Comparison of ENCODE assay signal across 8 cellular contexts in genomic region chr5:88881566-88881965, GRCh38. TPM values are rescaled to one million over a fixed set of nuclear protein-coding genes. Genes with fewer than 3 reads are reported as not detected.
A peak's percentile ranks its signal among the peaks of the same experiment; 100 is the strongest.
DNase-seq lines count a peak whose midpoint lies in the region; ATAC-seq, FAIRE-seq and TF ChIP-seq lines count a peak whose summit lies in the region.

No MANE protein-coding gene starts in this region.

- POLR2A ChIA-PET in endothelial cell of umbilical vein (lab: Charles Lee): no interaction called here

- no peaks in the 10 kb centered on the region for H3K9me1 ChIP-seq in endothelial cell of umbilical vein (replicated peaks; ENCODE audit: control insufficient read depth, extremely low read depth, insufficient read depth, low read length)

- no peaks in the 10 kb centered on the region for H3K9me3 ChIP-seq in Karpas-422 (ENCODE audit: low read length)
- no peaks in the 10 kb centered on the region for H3K9me3 ChIP-seq in endothelial cell of umbilical vein (replicated peaks; ENCODE audit: control insufficient read depth, insufficient read depth, low read length)
- no peaks in the 10 kb centered on the region for H3K9me3 ChIP-seq in prostate gland

- dilution Hi-C loops in endothelial cell of umbilical vein (cut with MboI; ENCODE audit: extremely low pct_ligation_motif_present, low sequenced_read_pairs): no loop called here

- no peaks in the 10 kb centered on the region for H3K36me3 ChIP-seq in Karpas-422 (ENCODE audit: insufficient read depth, low read length)
- H3K36me3 ChIP-seq in endothelial cell of umbilical vein (ENCODE audit: control insufficient read depth in 2 of 2, extremely low read depth in 1 of 2, insufficient read depth in 2 of 2, low read length in 2 of 2): no peaks in the 10 kb centered on the region
- H3K36me3 ChIP-seq in prostate gland: no peaks in the 10 kb centered on the region

- H3K27me3 ChIP-seq in Karpas-422 (ENCODE audit: low read length) (no peaks in the 10 kb centered on the region), endothelial cell of umbilical vein (ENCODE audit: control insufficient read depth in 2 of 2, insufficient read depth in 2 of 2, low read length in 2 of 2) (no peaks in the 10 kb centered on the region), prostate gland (replicated peaks; ENCODE audit: insufficient read depth) (no peaks in the 10 kb centered on the region)

- BruUV-seq in endothelial cell of umbilical vein (replicated peaks; lab: Mats Ljungman, UMichigan): no TSS peak

- ATAC-seq in GM18505 (IDR thresholded peaks at IDR 0.05; ENCODE audit: unreplicated experiment) (no peak), HG03565 (IDR thresholded peaks at IDR 0.05; ENCODE audit: unreplicated experiment) (no peak)

- TF ChIP-seq CTCF in endothelial cell of umbilical vein (IDR thresholded peaks at IDR 0.05; ENCODE audit: extremely low read depth in 1 of 2, insufficient read depth in 1 of 2, low read depth in 1 of 2, low read length in 2 of 2) (no peak), prostate gland (IDR thresholded peaks at IDR 0.05) (no peak)

- peak overlapping the region; percentile 86 for H3K9ac ChIP-seq in Karpas-422 (ENCODE audit: low read length)
- H3K9ac ChIP-seq in endothelial cell of umbilical vein (replicated peaks; ENCODE audit: extremely low read depth, insufficient read depth, low read length): peak overlapping the region; percentile 97

- H3K4me3 ChIP-seq in Karpas-422 (ENCODE audit: low read length) (peak overlapping the region; percentile 94), endothelial cell of umbilical vein (replicated peaks in 1 of 3; ENCODE audit: insufficient read depth in 1 of 3, low read depth in 1 of 3, low read length in 3 of 3) (peak overlapping the region; percentile 79 to 100 (median 100)), prostate gland (peak overlapping the region; percentile 42 to 53)

- H3K79me2 ChIP-seq in Karpas-422 (ENCODE audit: low read length) (peaks cover 70% of the 10 kb centered on the region), endothelial cell of umbilical vein (ENCODE audit: control insufficient read depth, insufficient read depth, low read length) (peaks cover 48% of the 10 kb centered on the region)

- no peak for FAIRE-seq in endothelial cell of umbilical vein (lab: Jason Lieb, UNC)

- DNase-seq in Karpas-422: peak; percentile 86
- peak; percentile 67 for DNase-seq in endothelial cell of umbilical vein (ENCODE audit: low read depth, low spot score)
- no peak for DNase-seq in prostate gland (ENCODE audit: low spot score)
- DNase-seq in globus pallidus (ENCODE audit: low spot score): no peak
- no peak for DNase-seq in NOMO-1 treated with dmso at 0.1 percent for 144 hours (lab: John Stamatoyannopoulos, UW; ENCODE audit: unreplicated experiment)
- DNase-seq in T-helper 2 cell: no peak

- H2AFZ ChIP-seq in Karpas-422 (ENCODE audit: low read length): no peak overlapping the region
- H2AFZ ChIP-seq in endothelial cell of umbilical vein (ENCODE audit: low read depth, low read length): no peak overlapping the region

- no peaks in the 10 kb centered on the region for H3K9me2 ChIP-seq in Karpas-422 (replicated peaks; ENCODE audit: insufficient read depth, low read length)

- CTCF ChIA-PET in endothelial cell of umbilical vein (lab: Charles Lee): interaction anchor here (1.1 to 7.8 kb wide), 2 partner anchors 57 to 154 kb away, joined by 5 to 164 read pairs; no protein-coding TSS in a partner anchor

- H3K4me2 ChIP-seq in Karpas-422 (ENCODE audit: low read depth, low read length, poor library complexity, severe bottlenecking) (peak overlapping the region; percentile 98), endothelial cell of umbilical vein (ENCODE audit: insufficient read depth, low read length) (peak overlapping the region; percentile 99)

- H3K4me1 ChIP-seq in Karpas-422 (ENCODE audit: low read length) (peaks cover 63% of the 10 kb centered on the region), endothelial cell of umbilical vein (ENCODE audit: control insufficient read depth, extremely low read depth, insufficient read depth, low read length) (peaks cover 40% of the 10 kb centered on the region), prostate gland (replicated peaks) (no peaks in the 10 kb centered on the region)

- 44% methylated on average over 5 of the region's 5 CpGs for WGBS in prostate gland

- intact Hi-C loops in endothelial cell of umbilical vein (cut with micrococcal nuclease) (loop anchor here (10.0 kb wide), 1 partner anchor 353 kb away; no protein-coding TSS in a partner anchor), prostate gland (cut with DNase I) (loop anchor here (5.0 kb wide), 3 partner anchors 44 to 149 kb away; no protein-coding TSS in a partner anchor)

- peak; percentile 24 for TF ChIP-seq POLR2A in GM18505 (IDR thresholded peaks at IDR 0.05; ENCODE audit: borderline replicate concordance, extremely low read depth, insufficient read depth, insufficient read length)
- TF ChIP-seq POLR2A in endothelial cell of umbilical vein (IDR thresholded peaks at IDR 0.05; ENCODE audit: low read depth, low read length): no peak
- TF ChIP-seq POLR2A in prostate gland (IDR thresholded peaks at IDR 0.05): no peak

- H3K27ac ChIP-seq in Karpas-422 (ENCODE audit: low read length): peak overlapping the region; percentile 91
- H3K27ac ChIP-seq in endothelial cell of umbilical vein (ENCODE audit: insufficient read depth, low read depth, low read length): peak overlapping the region; percentile 95
- H3K27ac ChIP-seq in prostate gland: peak overlapping the region; percentile 74 to 82

- H4K20me1 ChIP-seq in Karpas-422 (ENCODE audit: insufficient read depth, low read depth, low read length) (no peaks in the 10 kb centered on the region), endothelial cell of umbilical vein (replicated peaks; ENCODE audit: control insufficient read depth, extremely low read depth, insufficient read depth, low read length) (no peaks in the 10 kb centered on the region)

TF ChIP-seq in endothelial cell of umbilical vein, 7 proteins besides CTCF, POLR2A, EP300 and RAD21:
- TF ChIP-seq JUN (IDR thresholded peaks at IDR 0.05; ENCODE audit: borderline replicate concordance, insufficient read depth, insufficient read length, low read depth) (no peak), FOS (IDR thresholded peaks at IDR 0.05; ENCODE audit: borderline replicate concordance, insufficient read depth, low read length) (no peak), MYC (IDR thresholded peaks at IDR 0.05; ENCODE audit: low read depth, low read length) (no peak), POLR2AphosphoS5 (IDR thresholded peaks at IDR 0.05; ENCODE audit: insufficient read depth, low read depth, low read length) (no peak), EZH2 (IDR thresholded peaks at IDR 0.05; ENCODE audit: borderline replicate concordance, low read depth, low read length, severe bottlenecking) (no peak), GATA2 (IDR thresholded peaks at IDR 0.05; ENCODE audit: insufficient read depth, insufficient read length, low read depth, low read length) (no peak)
- TF ChIP-seq, protein P1, sequence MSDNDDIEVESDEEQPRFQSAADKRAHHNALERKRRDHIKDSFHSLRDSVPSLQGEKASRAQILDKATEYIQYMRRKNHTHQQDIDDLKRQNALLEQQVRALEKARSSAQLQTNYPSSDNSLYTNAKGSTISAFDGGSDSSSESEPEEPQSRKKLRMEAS (IDR thresholded peaks at IDR 0.05; ENCODE audit: insufficient read depth, insufficient read length): no peak
TF ChIP-seq in endothelial cell of umbilical vein: peak in this region for 0.

RNA-seq across cellular contexts. Expression of gene MEF2C, which starts 1.4 kb away (rescaled TPM):
- 105 and 171 TPM in 2 replicates for total RNA-seq in Karpas-422 (2014; rRNA removed; shearing (Covaris generic); ENCODE audit: low replicate concordance)
- total RNA-seq in endothelial cell of umbilical vein (58.3 and 67.7 TPM in 2 replicates), prostate gland (10 to 100 TPM; 13.9 to 44.0 TPM)
- 16.1 and 21.2 TPM in 2 replicates for polyA plus RNA-seq in endothelial cell of umbilical vein
- polyA plus RNA-seq in endothelial cell of umbilical vein (2011; cell fraction: cytosol; rRNA removed): 13.3 and 14.3 TPM in 2 replicates
- 25.1 and 28.5 TPM in 2 replicates for polyA plus RNA-seq in endothelial cell of umbilical vein (2011; cell fraction: nucleus; rRNA removed)
- 15.1 and 19.4 TPM in 2 replicates for polyA plus RNA-seq in endothelial cell of umbilical vein (2012)
- polyA minus RNA-seq in endothelial cell of umbilical vein: 73.3 and 86.9 TPM in 2 replicates
- polyA minus RNA-seq in endothelial cell of umbilical vein (2011; cell fraction: cytosol; rRNA and poly(A)+ RNA removed): not detected
- polyA minus RNA-seq in endothelial cell of umbilical vein (2011; cell fraction: nucleus; rRNA and poly(A)+ RNA removed): 155 and 171 TPM in 2 replicates

Comparison
In these comparisons a context has a peak if more than half of its experiments do, and no peak if none do; other contexts are left out.
1. DNase-seq: peak in Karpas-422 (single experiment) and endothelial cell of umbilical vein (single experiment); none in prostate gland (single experiment), globus pallidus (single experiment), NOMO-1 treated with dmso at 0.1 percent for 144 hours (single experiment) and T-helper 2 cell (0 of 5).
2. H3K4me3 ChIP-seq: peak in every context shown above with its lines; median percentile 100 in endothelial cell of umbilical vein; 94 in Karpas-422; 48 in prostate gland.
3. Peak in every context shown above with its lines, with median percentiles within 50 percentile points of each other: H3K27ac ChIP-seq.